ENCODE assay signal across 1 cellular context in genomic region chr5:175534070-175534932, GRCh38.
A peak's percentile ranks its signal among the peaks of the same experiment; 100 is the strongest.
TF ChIP-seq lines count a peak whose summit lies in the region.

No MANE protein-coding gene starts in this region.

TF ChIP-seq in H1, 55 proteins besides CTCF, POLR2A, EP300 and RAD21 (continued from another document):
- TF ChIP-seq TBP (IDR thresholded peaks at IDR 0.05; ENCODE audit: low read depth, low read length) (peak; percentile 40; the same call in 1 of the 2 replicates), TAF7 (optimal IDR thresholded peaks at IDR 0.05; ENCODE audit: borderline replicate concordance, low read depth, low read length) (peak; percentile 77), BRCA1 (IDR thresholded peaks at IDR 0.05; ENCODE audit: low read depth, low read length) (peak; percentile 55), EGR1 (IDR thresholded peaks at IDR 0.05; ENCODE audit: borderline replicate concordance, low read depth, low read length) (peak; percentile 58), E2F6 (IDR thresholded peaks at IDR 0.05) (peak; percentile 67), TCF12 (IDR thresholded peaks at IDR 0.05; ENCODE audit: low read depth, low read length) (peak; percentile 36; the same call in 1 of the 2 replicates), GABPA (IDR thresholded peaks at IDR 0.05; ENCODE audit: borderline replicate concordance, insufficient read depth, low read length) (peak; percentile 76; the same call in 1 of the 2 replicates), TEAD4 (IDR thresholded peaks at IDR 0.05; ENCODE audit: low read depth, low read length) (no peak), NANOG (IDR thresholded peaks at IDR 0.05; ENCODE audit: insufficient read depth, low read depth, low read length, poor library complexity, severe bottlenecking) (peak; percentile 32)
